31 cellular contexts compared by ENCODE assay signal in the genomic region with DNA sequence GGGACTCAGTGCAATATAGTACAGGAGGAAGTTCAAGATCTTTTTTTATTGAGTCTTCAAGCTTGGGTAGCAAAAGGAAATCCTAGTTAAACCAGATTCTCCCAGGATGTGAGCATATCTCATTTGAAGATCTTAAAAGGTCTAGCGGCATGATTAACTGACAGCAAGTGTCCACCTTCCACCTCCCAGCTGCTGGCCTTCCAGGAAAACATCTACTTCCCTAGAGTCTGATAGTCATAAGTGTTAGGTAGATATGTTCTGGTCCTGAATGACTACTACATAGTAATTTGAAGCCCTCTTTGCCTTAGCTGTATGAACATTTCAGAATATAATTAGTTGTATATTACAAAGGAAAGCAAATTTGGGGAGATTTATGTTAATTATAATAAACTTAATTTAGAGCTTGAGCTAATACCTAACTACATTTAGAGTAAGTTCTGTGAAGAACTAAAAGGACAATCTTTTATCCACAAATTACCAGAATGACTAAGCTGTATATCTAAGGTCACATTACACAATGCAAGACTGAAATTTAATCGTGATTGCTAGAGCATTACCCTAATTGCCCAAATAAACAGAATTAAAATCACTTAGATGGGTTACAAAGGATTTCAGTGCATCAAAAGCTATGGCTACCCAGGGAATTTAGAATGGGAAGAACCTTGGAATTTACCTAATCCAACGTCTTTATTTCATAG. TPM values are rescaled to one million over a fixed set of nuclear protein-coding genes. Genes with fewer than 3 reads are reported as not detected.
"Had no signal": no experiment of that assay in that cellular context is flagged by ENCODE, and none has a peak within 500 bp of the region (broad histone marks: within the 10 kb centered on the region; RNA-seq: fewer than 3 reads in every experiment).

No MANE protein-coding gene starts in this region.

- H3K27ac ChIP-seq: adrenal gland, body of pancreas, epithelial cell of prostate, left lung, lower lobe of right lung, neural progenitor cell, skin epidermis, testis, transverse colon had no signal

- H3K9me3 ChIP-seq: adrenal gland, body of pancreas, left lung, lower lobe of right lung, testis, transverse colon had no signal

- H3K4me3 ChIP-seq: adrenal gland, body of pancreas, left lung, lower lobe of right lung, neural progenitor cell, skin epidermis, testis, transverse colon had no signal

- FAIRE-seq: colon, frontal cortex had no signal

- H3K9ac ChIP-seq: neural progenitor cell had no signal

- H3K4me1 ChIP-seq: adrenal gland, body of pancreas, left lung, lower lobe of right lung, testis, transverse colon had no signal

- H3K27me3 ChIP-seq: adrenal gland, body of pancreas, testis, transverse colon had no signal

- H2AFZ ChIP-seq: neural progenitor cell had no signal

- H3K4me2 ChIP-seq: neural progenitor cell had no signal

- ATAC-seq: body of pancreas; left lung; lower lobe of right lung; natural killer cell; sciatic nerve; stimulated activated naive CD8-positive, alpha-beta T cell treated with anti-CD3 and anti-CD28 coated beads, Interleukin-15, Interleukin-2, amounts not matched to agents 100 U/mL and 50 U/mL, for 24 hours had no signal

- H3K36me3 ChIP-seq: adrenal gland, left lung, lower lobe of right lung, neural progenitor cell, transverse colon had no signal

- DNase-seq: activated CD4-positive, alpha-beta T cell treated with anti-CD3 and anti-CD28 coated beads for 4 hours; activated CD4-positive, alpha-beta T cell treated with anti-CD3 and anti-CD28 coated beads, Interleukin-2, amount 50 U/mL, for 4 hours; activated CD4-positive, CD25-positive, alpha-beta regulatory T cell; activated effector memory CD4-positive, alpha-beta T cell treated with anti-CD3 and anti-CD28 coated beads, Interleukin-2, amount 50 U/mL, for 16 hours; activated naive CD4-positive, alpha-beta T cell treated with anti-CD3 and anti-CD28 coated beads for 36 hours; activated naive CD8-positive, alpha-beta T cell treated with anti-CD3 and anti-CD28 coated beads for 36 hours; adrenal gland; aorta; body of pancreas; dermis blood vessel endothelial cell; effector CD4-positive, alpha-beta T cell; kidney glomerular epithelial cell; left lung; lower lobe of right lung; mesendoderm; natural killer cell; occipital lobe; posterior cingulate gyrus; stimulated activated CD4-positive, alpha-beta T cell treated with anti-CD3 and anti-CD28 coated beads, Interleukin-12 subunit alpha, Interleukin-12 subunit beta, amount 100 ng/mL, for 4 hours; stimulated activated CD4-positive, alpha-beta T cell treated with anti-CD3 and anti-CD28 coated beads, Interleukin-4, amount 100 ng/mL, for 1 hour; stimulated activated naive CD8-positive, alpha-beta T cell treated with anti-CD3 and anti-CD28 coated beads, Interleukin-15, Interleukin-2, amounts not matched to agents 100 U/mL and 50 U/mL, for 24 hours; testis; transverse colon had no signal

RNA-seq across cellular contexts. Expression of a gene that starts 9.9 kb away (rescaled TPM):
- total RNA-seq: activated naive CD4-positive, alpha-beta T cell treated with anti-CD3 and anti-CD28 coated beads for 36 hours; activated naive CD8-positive, alpha-beta T cell treated with anti-CD3 and anti-CD28 coated beads for 36 hours; activated T-helper 1 cell treated with anti-CD3 and anti-CD28 coated beads, Interleukin-12 subunit alpha, Interleukin-12 subunit beta, Interleukin-2, Interleukin-4 antibody, amounts not matched to agents 30 ng/mL and 10 ng/mL and 1 ng/mL, durations not matched to agents 14 hours and 24 hours and 36 hours; dermis blood vessel endothelial cell; mononuclear cell; natural killer cell; occipital lobe had no signal
